In genomic region chr9:100492952-100493351, GRCh38 we compare ENCODE assay signal across 10 cellular contexts. TPM values are rescaled to one million over a fixed set of nuclear protein-coding genes. Genes with fewer than 3 reads are reported as not detected.
DNase-seq lines count a peak whose midpoint lies in the region; ATAC-seq and TF ChIP-seq lines count a peak whose summit lies in the region.
"Had no signal": no experiment of that assay in that cellular context is flagged by ENCODE, and none has a peak within 500 bp of the region (broad histone marks: within the 10 kb centered on the region; RNA-seq: fewer than 3 reads in every experiment).

No MANE protein-coding gene starts in this region.

- in situ Hi-C loops in gastrocnemius medialis (cut with MboI; ENCODE audit: low sequenced_read_pairs in 4 of 4): no loop called here

- no peak overlapping the region for H3K4me3 ChIP-seq in epithelial cell of proximal tubule (ENCODE audit: low read depth, low read length)
- H3K4me3 ChIP-seq in gastrocnemius medialis: no peak overlapping the region
- H3K4me3 ChIP-seq: testis had no signal

- no peaks in the 10 kb centered on the region for H3K27me3 ChIP-seq in gastrocnemius medialis
- H3K27me3 ChIP-seq: testis had no signal

- H3K4me1 ChIP-seq in gastrocnemius medialis: no peaks in the 10 kb centered on the region
- H3K4me1 ChIP-seq: testis had no signal

- ATAC-seq in gastrocnemius medialis: peak; percentile 62 to 71
- ATAC-seq: activated CD8-positive, alpha-beta T cell treated with anti-CD3 and anti-CD28 coated beads, Interleukin-2, amount 10 ng/mL, durations not matched to agents 7 days and 5 days had no signal

- no peaks in the 10 kb centered on the region for H3K36me3 ChIP-seq in gastrocnemius medialis

- POLR2A ChIA-PET in RWPE1 (lab: Yijun Ruan, JAX; ENCODE audit: low non-redundant PET): no interaction called here

- CTCF ChIA-PET in RWPE1 (lab: Yijun Ruan, JAX): interaction anchor here (0.7 kb wide), 1 partner anchor 489 kb away, joined by 3 read pairs; no protein-coding TSS in a partner anchor

- TF ChIP-seq CTCF in RWPE1 (conservative IDR thresholded peaks at IDR 0.05; ENCODE audit: low read depth) (peak; percentile 24), epithelial cell of proximal tubule (conservative IDR thresholded peaks at IDR 0.05; ENCODE audit: low read depth, low read length) (peak; percentile 56), gastrocnemius medialis (IDR thresholded peaks at IDR 0.05 in 4 of 5, conservative IDR thresholded peaks at IDR 0.05 in 1 of 5) (peak in 3 of 5 experiments; percentile 22 to 48 (median 23))

- intact Hi-C loops in gastrocnemius medialis (cut with DNase I; ENCODE audit: low total_unique reads): loop anchor here (2.0 kb wide), 1 partner anchor 48 kb away; no protein-coding TSS in a partner anchor

- no peaks in the 10 kb centered on the region for H3K9me3 ChIP-seq in gastrocnemius medialis
- H3K9me3 ChIP-seq: testis had no signal

- peak; percentile 56 for DNase-seq in H4 (ENCODE audit: low spot score)
- DNase-seq in RWPE1 (ENCODE audit: low spot score): no peak
- DNase-seq in epithelial cell of proximal tubule (ENCODE audit: low read depth): no peak
- no peak for DNase-seq in gastrocnemius medialis
- no peak for DNase-seq in mucosa of gallbladder (ENCODE audit: low spot score)
- no peak for DNase-seq in LoVo (ENCODE audit: low spot score)
- no peak for DNase-seq in SW480 (ENCODE audit: low spot score)
- DNase-seq: activated CD8-positive, alpha-beta T cell treated with anti-CD3 and anti-CD28 coated beads, Interleukin-2, amount 10 ng/mL, durations not matched to agents 7 days and 5 days; stimulated activated CD4-positive, alpha-beta T cell treated with anti-CD3 and anti-CD28 coated beads, Interleukin-2, amount 100 ng/mL, for 24 hours; testis had no signal

- TF ChIP-seq POLR2A in gastrocnemius medialis (IDR thresholded peaks at IDR 0.05): no peak

- H3K27ac ChIP-seq in RWPE1: no peak overlapping the region
- no peak overlapping the region for H3K27ac ChIP-seq in gastrocnemius medialis
- H3K27ac ChIP-seq: testis had no signal

RNA-seq across cellular contexts. Expression of gene TMEFF1, which starts 20.0 kb away (rescaled TPM):
- 0.31 and 1.2 TPM in 2 replicates for total RNA-seq in H4 (2014; rRNA removed; shearing (Covaris generic))
- total RNA-seq in epithelial cell of proximal tubule (3.5 and 7.8 TPM in 2 replicates), gastrocnemius medialis (not detected), mucosa of gallbladder (0.63 TPM)
- total RNA-seq: activated CD8-positive, alpha-beta T cell treated with anti-CD3 and anti-CD28 coated beads, Interleukin-2, amount 10 ng/mL, durations not matched to agents 7 days and 5 days had no signal
